8 cellular contexts compared by ENCODE assay signal in the genomic region with DNA sequence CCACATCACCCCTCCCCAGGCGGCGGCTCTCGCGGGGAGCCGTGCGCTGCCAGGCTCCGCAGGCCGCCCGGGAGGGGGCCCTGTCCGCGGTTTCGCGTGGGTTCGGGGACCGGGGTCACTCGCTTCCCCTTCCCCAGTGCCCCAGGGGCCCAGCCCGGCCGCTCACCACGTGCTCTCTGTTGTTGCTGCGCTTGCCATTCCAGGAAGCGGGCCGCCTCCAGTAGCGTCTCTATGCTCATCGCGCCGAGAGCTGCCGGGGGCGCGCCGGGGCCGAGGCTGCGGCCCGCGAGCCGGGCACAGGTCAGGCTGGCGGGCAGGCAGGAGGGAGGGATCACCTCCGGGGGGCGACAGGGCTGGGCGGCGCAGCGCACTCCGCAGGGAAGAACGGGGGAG. TPM values are rescaled to one million over a fixed set of nuclear protein-coding genes. Genes with fewer than 3 reads are reported as not detected.
A peak's percentile ranks its signal among the peaks of the same experiment; 100 is the strongest.
DNase-seq lines count a peak whose midpoint lies in the region; ATAC-seq, FAIRE-seq and TF ChIP-seq lines count a peak whose summit lies in the region.

No MANE protein-coding gene starts in this region.

- TF ChIP-seq POLR2A in GM12878 (IDR thresholded peaks at IDR 0.05; ENCODE audit: low read depth, low read length) = no peak

- H3K27me3 ChIP-seq in BLaER1 (no peaks in the 10 kb centered on the region), GM12878 (replicated peaks in 1 of 2; ENCODE audit: control insufficient read depth in 2 of 2, insufficient read depth in 2 of 2, low read length in 1 of 2) (no peaks in the 10 kb centered on the region)

- H3K4me3 Mint-ChIP-seq in T-helper 2 cell treated with Interferon-gamma antibody and Interleukin-4, amounts not matched to agents 5 μg/mL and 100 μg/mL, for 36 hours = peak overlapping the region; percentile 92

- peak; percentile 11 for ATAC-seq in GM12878

- TF ChIP-seq RAD21 in GM12878 (IDR thresholded peaks at IDR 0.05; ENCODE audit: insufficient read depth, low read depth, low read length) = no peak

- peak overlapping the region; percentile 96 for H3K4me2 ChIP-seq in BLaER1
- peak overlapping the region; percentile 99 for H3K4me2 ChIP-seq in GM12878 (ENCODE audit: control insufficient read depth, insufficient read depth)

- in situ Hi-C loops in GM12878 (cut with MboI) = loop anchor here (25.0 kb wide), 1 partner anchor 612 kb away; no protein-coding TSS in a partner anchor

- CTCF ChIA-PET in GM12878 (lab: Yijun Ruan, JAX) = interaction anchor here (9.8 kb wide), 1 partner anchor 18 kb away, joined by 105 read pairs; no protein-coding TSS in a partner anchor

- H3K9ac ChIP-seq in BLaER1 = peak overlapping the region; percentile 96
- H3K9ac ChIP-seq in GM12878 (ENCODE audit: control insufficient read depth, insufficient read depth, low read length) = peak overlapping the region; percentile 76

- POLR2A ChIA-PET in GM12878 (lab: Charles Lee) = interaction anchor here (0.5 to 1.2 kb wide), 3 partner anchors 72 to 684 kb away, joined by 3 to 6 read pairs (median 6); no protein-coding TSS in a partner anchor

- H4K20me1 ChIP-seq in BLaER1 (peaks cover 45% of the 10 kb centered on the region), GM12878 (ENCODE audit: control insufficient read depth, insufficient read depth) (no peaks in the 10 kb centered on the region)

- RAD21 ChIA-PET in GM12878 (lab: Charles Lee; ENCODE audit: unreplicated experiment) = interaction anchor here (0.6 to 6.7 kb wide), 2 partner anchors 16 to 18 kb away, joined by 4 to 54 read pairs; no protein-coding TSS in a partner anchor

- no peak for TF ChIP-seq EP300 in GM12878 (IDR thresholded peaks at IDR 0.05; ENCODE audit: borderline replicate concordance in 1 of 2, control insufficient read depth in 1 of 2, low read depth in 2 of 2, low read length in 2 of 2)

- peak overlapping the region; percentile 100 for H3K27ac Mint-ChIP-seq in T-helper 2 cell treated with Interferon-gamma antibody and Interleukin-4, amounts not matched to agents 5 μg/mL and 100 μg/mL, for 36 hours

- H3K36me3 ChIP-seq in BLaER1 (no peaks in the 10 kb centered on the region), GM12878 (ENCODE audit: control insufficient read depth in 2 of 2, insufficient read depth in 2 of 2, low read length in 1 of 2) (no peaks in the 10 kb centered on the region; a peak in 1 of 4 replicates)

- intact Hi-C loops in GM12878 (cut with micrococcal nuclease; ENCODE audit: unreplicated experiment) = loop anchor here (10.0 kb wide), 1 partner anchor 194 kb away; the partner anchor contains the start of gene PAFAH1B1

- SMC1A ChIA-PET in GM12878 (lab: Charles Lee; ENCODE audit: uncharacterized antibody, unreplicated experiment) = interaction anchor here (1.0 to 1.9 kb wide), 3 partner anchors 15 to 34 kb away, joined by 3 to 8 read pairs (median 3); no protein-coding TSS in a partner anchor

- H3K79me2 ChIP-seq in GM12878 (ENCODE audit: control insufficient read depth, insufficient read depth, low read length) = peaks cover 20% of the 10 kb centered on the region

- H3K9me3 Mint-ChIP-seq in T-helper 2 cell treated with Interferon-gamma antibody and Interleukin-4, amounts not matched to agents 5 μg/mL and 100 μg/mL, for 36 hours = no peaks in the 10 kb centered on the region

- H3K27ac ChIP-seq in BLaER1 (peak overlapping the region; percentile 97), GM12878 (ENCODE audit: control insufficient read depth, insufficient read depth) (peak overlapping the region; percentile 95)

- peaks cover 48% of the 10 kb centered on the region for H3K4me1 Mint-ChIP-seq in T-helper 2 cell treated with Interferon-gamma antibody and Interleukin-4, amounts not matched to agents 5 μg/mL and 100 μg/mL, for 36 hours (ENCODE audit: low read depth)

- H3K4me3 ChIP-seq in BLaER1 = peak overlapping the region; percentile 84
- H3K4me3 ChIP-seq in GM12878 = peak overlapping the region; percentile 98

- H3K36me3 Mint-ChIP-seq in T-helper 2 cell treated with Interferon-gamma antibody and Interleukin-4, amounts not matched to agents 5 μg/mL and 100 μg/mL, for 36 hours (ENCODE audit: low read depth) = peaks cover 6% of the 10 kb centered on the region

- peak; percentile 40 for DNase-seq in HT-29 (ENCODE audit: low spot score)
- peak; percentile 59 for DNase-seq in T-helper 2 cell treated with Interferon-gamma antibody and Interleukin-4, amounts not matched to agents 5 μg/mL and 100 μg/mL, for 36 hours (ENCODE audit: low spot score)
- no peak for DNase-seq in GM12878 (ENCODE audit: low read depth, low spot score)
- peak; percentile 89 for DNase-seq in islet precursor cell
- peak; percentile 53 to 57 for DNase-seq in stimulated activated CD4-positive, alpha-beta T cell treated with anti-CD3 and anti-CD28 coated beads, Interleukin-15, amount 100 ng/mL, for 48 hours (ENCODE audit: low read depth in 2 of 2)
- DNase-seq in pons (ENCODE audit: low spot score) = no peak
- no peak for DNase-seq in urothelium cell line (ENCODE audit: low spot score)

- 2% methylated on average over 43 of the region's 43 CpGs for WGBS in GM12878 (ENCODE audit: insufficient coverage, insufficient replicate concordance, low lambda C conversion rate, missing lambda C conversion rate)

- H3K4me1 ChIP-seq in BLaER1 (peaks cover 68% of the 10 kb centered on the region), GM12878 (ENCODE audit: control insufficient read depth, insufficient read depth, low read length) (peaks cover 21% of the 10 kb centered on the region)

- no peaks in the 10 kb centered on the region for H3K9me3 ChIP-seq in BLaER1
- no peaks in the 10 kb centered on the region for H3K9me3 ChIP-seq in GM12878 (replicated peaks; ENCODE audit: control insufficient read depth, insufficient read depth, low read length)

- H3K27me3 Mint-ChIP-seq in T-helper 2 cell treated with Interferon-gamma antibody and Interleukin-4, amounts not matched to agents 5 μg/mL and 100 μg/mL, for 36 hours (ENCODE audit: low read depth) = no peaks in the 10 kb centered on the region

- H2AFZ ChIP-seq in GM12878 (ENCODE audit: control insufficient read depth, low read depth, low read length) = peak overlapping the region; percentile 24

- TSS peak; percentile 81 for BruUV-seq in GM12878 (replicated peaks; lab: Mats Ljungman, UMichigan)

- FAIRE-seq in GM12878 (lab: Jason Lieb, UNC) (no peak), urothelium cell line (lab: Jason Lieb, UNC) (no peak)

- no peak for TF ChIP-seq CTCF in GM12878 (IDR thresholded peaks at IDR 0.05 in 2 of 3, conservative IDR thresholded peaks at IDR 0.05 in 1 of 3; ENCODE audit: control insufficient read depth in 2 of 3, extremely low read depth in 1 of 3, insufficient read depth in 1 of 3, low read depth in 3 of 3, low read length in 3 of 3)

TF ChIP-seq in GM12878, 131 proteins besides CTCF, POLR2A, EP300 and RAD21 (continues in another document):
- TF ChIP-seq KDM1A (IDR thresholded peaks at IDR 0.05; ENCODE audit: borderline replicate concordance) = no peak
- no peak for TF ChIP-seq NBN (IDR thresholded peaks at IDR 0.05)
- no peak for TF ChIP-seq SMAD1 (IDR thresholded peaks at IDR 0.05; ENCODE audit: low read depth, partially characterized antibody)
- TF ChIP-seq SUPT20H (IDR thresholded peaks at IDR 0.05; ENCODE audit: borderline replicate concordance, control insufficient read depth, low read depth, low read length) = no peak
- no peak for TF ChIP-seq ZBED1 (IDR thresholded peaks at IDR 0.05; ENCODE audit: borderline replicate concordance)
- no peak for TF ChIP-seq RELA (IDR thresholded peaks at IDR 0.05; ENCODE audit: borderline replicate concordance, partially characterized antibody)
- TF ChIP-seq RUNX3 (IDR thresholded peaks at IDR 0.05; ENCODE audit: low read length) = no peak
- TF ChIP-seq SREBF2 (IDR thresholded peaks at IDR 0.05; ENCODE audit: low read length) = no peak
- no peak for TF ChIP-seq MYB (IDR thresholded peaks at IDR 0.05; ENCODE audit: borderline replicate concordance, low read depth, low read length)
- no peak for TF ChIP-seq SIX5 (IDR thresholded peaks at IDR 0.05; ENCODE audit: low read depth, low read length, severe bottlenecking)
- no peak for TF ChIP-seq NFIC (IDR thresholded peaks at IDR 0.05; ENCODE audit: low read depth, low read length)
- TF ChIP-seq TCF7 (IDR thresholded peaks at IDR 0.05; ENCODE audit: borderline replicate concordance) = no peak
- no peak for TF ChIP-seq MYC (IDR thresholded peaks at IDR 0.05; ENCODE audit: insufficient read depth, insufficient read length, insufficient replicate concordance, low read length, severe bottlenecking)
- no peak for TF ChIP-seq SIN3A (IDR thresholded peaks at IDR 0.05; ENCODE audit: low read depth, low read length)
- no peak for TF ChIP-seq ZNF24 (IDR thresholded peaks at IDR 0.05)
- TF ChIP-seq HDAC6 (IDR thresholded peaks at IDR 0.05; ENCODE audit: unreplicated experiment) = peak; percentile 6
- no peak for TF ChIP-seq MEF2B (IDR thresholded peaks at IDR 0.05; ENCODE audit: partially characterized antibody, poor library complexity, severe bottlenecking)
- TF ChIP-seq POLR2AphosphoS2 (IDR thresholded peaks at IDR 0.05; ENCODE audit: low read depth, low read length) = no peak
- TF ChIP-seq MEF2A (IDR thresholded peaks at IDR 0.05; ENCODE audit: insufficient read depth, low read depth, low read length) = no peak
- TF ChIP-seq KLF5 (IDR thresholded peaks at IDR 0.05; ENCODE audit: partially characterized antibody) = no peak

RNA-seq across cellular contexts. Expression of gene MNT, which starts 0.4 kb away (rescaled TPM):
- total RNA-seq in HT-29 (2014; rRNA removed; shearing (Covaris generic)) = 32.9 and 49.6 TPM in 2 replicates
- total RNA-seq in GM12878 (2013; cell fraction: nucleolus; rRNA removed) = 27.4 and 29.1 TPM in 2 replicates
- total RNA-seq in GM12878 (2014; rRNA removed) (5.7 and 8.2 TPM in 2 replicates), GM12878 (2014; rRNA removed; fragmentation: Illumina TruSeq; extraction: Trizol) (3.4 and 3.5 TPM in 2 replicates), GM12878 (2021) (13.7 and 15.9 TPM in 2 replicates)
- 4.3 TPM for polyA plus RNA-seq in GM12878 (2011; ENCODE audit: low read depth)
- polyA plus RNA-seq in GM12878 (2011; rRNA removed) (1.6 and 2.4 TPM in 2 replicates), GM12878 (2014; fragmentation: Illumina TruSeq; extraction: Trizol) (3.7 and 5.1 TPM in 2 replicates), GM12878 (2014; fragmentation: Nextera tagmentation; extraction: Ambion mirVana) (under 1 TPM; 0.31 to 0.35 TPM), GM12878 (2014; rRNA removed) (11.3 and 12.6 TPM in 2 replicates), GM12878 (2016; fragmentation: Nextera tagmentation; extraction: Ambion mirVana) (1 to 10 TPM; 3.8 TPM)
- 2.8 and 4.8 TPM in 2 replicates for polyA plus RNA-seq in GM12878 (2011; cell fraction: cytosol; rRNA removed)
- 17.4 and 25.4 TPM in 2 replicates for polyA plus RNA-seq in GM12878 (2011; cell fraction: nucleus; rRNA removed)
- polyA plus RNA-seq in GM12878 (2012) = 11.0 and 15.3 TPM in 2 replicates
- polyA minus RNA-seq in GM12878 (2011; rRNA and poly(A)+ RNA removed) = 2.2 and 3.1 TPM in 2 replicates
- 2.2 and 4.4 TPM in 2 replicates for polyA minus RNA-seq in GM12878 (2011; cell fraction: cytosol; rRNA and poly(A)+ RNA removed)
- polyA minus RNA-seq in GM12878 (2011; cell fraction: nucleus; rRNA and poly(A)+ RNA removed) = 5.1 and 7.1 TPM in 2 replicates

Comparison
In these comparisons a context has a peak if more than half of its experiments do, and no peak if none do; other contexts are left out.
1. DNase-seq: peak in HT-29 (single experiment), T-helper 2 cell treated with Interferon-gamma antibody and Interleukin-4, amounts not matched to agents 5 μg/mL and 100 μg/mL, for 36 hours (single experiment), islet precursor cell (single experiment) and stimulated activated CD4-positive, alpha-beta T cell treated with anti-CD3 and anti-CD28 coated beads, Interleukin-15, amount 100 ng/mL, for 48 hours (2 of 2); none in GM12878 (single experiment), pons (single experiment) and urothelium cell line (single experiment).